In the genomic region with DNA sequence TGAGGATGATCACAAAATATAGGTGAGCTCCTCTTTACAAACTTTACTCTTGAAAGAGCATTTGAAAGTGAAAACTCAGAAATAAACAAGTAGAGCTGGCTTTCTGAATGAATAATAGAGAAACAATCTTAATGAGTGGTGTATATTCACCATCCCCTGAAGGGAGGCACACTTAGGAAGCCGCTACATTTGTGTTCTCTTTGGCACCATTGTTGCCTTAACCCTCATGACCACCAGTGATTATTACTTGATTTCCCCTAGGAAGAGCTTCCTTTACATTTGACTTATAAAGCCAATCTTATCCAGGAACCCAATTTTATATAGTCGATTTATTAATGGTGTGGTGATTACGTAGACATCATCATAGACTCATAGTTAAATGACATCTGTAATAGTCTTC, we compare ENCODE assay signal across 29 cellular contexts.
"Had no signal": no experiment of that assay in that cellular context is flagged by ENCODE, and none has a peak within 500 bp of the region (broad histone marks: within the 10 kb centered on the region; RNA-seq: fewer than 3 reads in every experiment).

No MANE protein-coding gene starts in this region.

- FAIRE-seq: colon, endometrium, endothelial cell of umbilical vein, frontal cortex had no signal

- H3K9me3 Mint-ChIP-seq: endodermal cell had no signal

- H3K36me3 ChIP-seq: colonic mucosa, esophagus muscularis mucosa, esophagus squamous epithelium, gastrocnemius medialis, gastroesophageal sphincter, heart left ventricle, heart right ventricle had no signal

- DNase-seq: colonic mucosa; cortex of kidney; dermis blood vessel endothelial cell; dorsolateral prefrontal cortex; effector CD4-positive, alpha-beta T cell; effector CD8-positive, alpha-beta T cell; effector memory CD4-positive, alpha-beta T cell; effector memory CD8-positive, alpha-beta T cell; endodermal cell; erythroblast; esophagus squamous epithelium; foreskin fibroblast; foreskin keratinocyte; gastrocnemius medialis; glutamatergic neuron; head of caudate nucleus; heart left ventricle; heart right ventricle had no signal

- H3K27ac ChIP-seq: colonic mucosa, coronary artery, dorsolateral prefrontal cortex, epithelial cell of prostate, esophagus muscularis mucosa, esophagus squamous epithelium, foreskin keratinocyte, gastrocnemius medialis, gastroesophageal sphincter, heart left ventricle, heart right ventricle, hepatocyte had no signal

- H3K4me3 Mint-ChIP-seq: dendritic cell treated with granulocyte-macrophage colony-stimulating factor and Interleukin-4, amounts not matched to agents 40 ng/mL and 50 ng/mL, for 4 days; effector memory CD8-positive, alpha-beta T cell; endodermal cell had no signal

- H3K79me2 ChIP-seq: hepatocyte had no signal

- H3K9me3 ChIP-seq: colonic mucosa, esophagus muscularis mucosa, esophagus squamous epithelium, gastrocnemius medialis, gastroesophageal sphincter, heart left ventricle, heart right ventricle had no signal

- H3K4me3 ChIP-seq: colonic mucosa, coronary artery, dorsolateral prefrontal cortex, esophagus muscularis mucosa, esophagus squamous epithelium, gastrocnemius medialis, gastroesophageal sphincter, heart left ventricle, heart right ventricle, hepatocyte had no signal

- H2AFZ ChIP-seq: hepatocyte had no signal

- ATAC-seq: effector memory CD8-positive, alpha-beta T cell; esophagus mucosa; foreskin keratinocyte; gastrocnemius medialis; gastroesophageal sphincter; heart left ventricle; heart right ventricle had no signal

- H3K27me3 ChIP-seq: colonic mucosa, dorsolateral prefrontal cortex, esophagus muscularis mucosa, esophagus squamous epithelium, foreskin keratinocyte, gastrocnemius medialis, gastroesophageal sphincter, heart left ventricle, heart right ventricle, hepatocyte had no signal

- H3K4me2 ChIP-seq: hepatocyte had no signal

- H3K27ac Mint-ChIP-seq: dendritic cell treated with granulocyte-macrophage colony-stimulating factor and Interleukin-4, amounts not matched to agents 40 ng/mL and 50 ng/mL, for 4 days; effector memory CD8-positive, alpha-beta T cell; endodermal cell had no signal

- H3K4me1 ChIP-seq: colonic mucosa, esophagus muscularis mucosa, esophagus squamous epithelium, foreskin keratinocyte, gastrocnemius medialis, gastroesophageal sphincter, heart left ventricle, heart right ventricle had no signal

- H3K27me3 Mint-ChIP-seq: dendritic cell treated with granulocyte-macrophage colony-stimulating factor and Interleukin-4, amounts not matched to agents 40 ng/mL and 50 ng/mL, for 4 days; effector memory CD8-positive, alpha-beta T cell had no signal
